In the genomic region with DNA sequence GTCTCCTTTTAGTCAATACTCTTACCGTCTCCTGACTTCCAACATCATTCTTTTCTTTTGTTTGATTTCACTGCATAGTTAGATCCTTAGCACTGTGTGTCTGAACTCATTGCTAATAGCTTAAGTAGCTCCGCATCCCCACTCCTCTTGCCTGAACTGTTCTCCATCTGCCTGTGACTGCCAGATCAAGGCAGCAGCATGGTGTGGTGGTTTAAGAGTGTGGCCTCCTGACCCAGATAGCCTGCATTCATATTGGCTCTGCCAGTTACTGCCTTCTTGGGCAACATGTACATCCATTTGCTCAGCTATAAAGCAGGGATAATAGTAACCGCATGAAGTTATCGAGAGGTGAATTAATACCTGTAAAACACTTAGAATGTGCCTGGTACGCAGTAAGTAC, we compare ENCODE assay signal across 20 cellular contexts. TPM values are rescaled to one million over a fixed set of nuclear protein-coding genes. Genes with fewer than 3 reads are reported as not detected.
DNase-seq lines count a peak whose midpoint lies in the region; ATAC-seq lines count a peak whose summit lies in the region.
"Had no signal": no experiment of that assay in that cellular context is flagged by ENCODE, and none has a peak within 500 bp of the region (broad histone marks: within the 10 kb centered on the region; RNA-seq: fewer than 3 reads in every experiment).

No MANE protein-coding gene starts in this region.

- in situ Hi-C loops in G401 (cut with HindIII; ENCODE audit: low sequenced_read_pairs), result no loop called here

- intact Hi-C loops in posterior vena cava (cut with DNase I), result no loop called here

- no peak for ATAC-seq in GM18858 (IDR thresholded peaks at IDR 0.05; ENCODE audit: unreplicated experiment)
- ATAC-seq: A549, HCT116 had no signal

- peak; percentile 9 for DNase-seq in activated effector memory CD4-positive, alpha-beta T cell treated with anti-CD3 and anti-CD28 coated beads, Interleukin-2, amount 50 U/mL, for 16 hours
- DNase-seq in activated effector memory CD4-positive, alpha-beta T cell treated with Interleukin-2 at 50 U/mL for 16 hours, result no peak
- DNase-seq in G401 (ENCODE audit: low spot score) (peak; percentile 69), cerebellum (ENCODE audit: low spot score) (peak; percentile 44), posterior vena cava (ENCODE audit: low spot score) (peak; percentile 18), A172 (ENCODE audit: low spot score) (no peak)
- DNase-seq: ACHN; AML-193; BE2C; CD4-positive, alpha-beta T cell; CD8-positive, alpha-beta memory T cell; DMS 273 treated with DMSO at 0.1 percent for 48 hours; DMS79; EL; GF-D8; GM23248; H9 had no signal

RNA-seq across cellular contexts. Expression of gene SUFU, which starts 50.8 kb away (rescaled TPM):
- total RNA-seq in G401 (2014; rRNA removed; shearing (Covaris generic)), result 1.7 and 2.4 TPM in 2 replicates
- total RNA-seq in cerebellum (6.0 TPM), posterior vena cava (10 to 100 TPM; 10.4 to 11.3 TPM)
- total RNA-seq in A172 (2014; rRNA removed; shearing (Covaris generic)), result 3.7 and 4.9 TPM in 2 replicates

RNA-seq across cellular contexts. Expression of gene ACTR1A, which starts 52.0 kb away (rescaled TPM):
- 116 and 185 TPM in 2 replicates for total RNA-seq in G401 (2014; rRNA removed; shearing (Covaris generic))
- total RNA-seq in cerebellum (115 TPM), posterior vena cava (100 to 1,000 TPM; 102 to 107 TPM)
- total RNA-seq in A172 (2014; rRNA removed; shearing (Covaris generic)), result 163 and 193 TPM in 2 replicates

Comparison
In these comparisons a context has a peak if more than half of its experiments do, and no peak if none do; other contexts are left out.
1. DNase-seq: peak in activated effector memory CD4-positive, alpha-beta T cell treated with anti-CD3 and anti-CD28 coated beads, Interleukin-2, amount 50 U/mL, for 16 hours (single experiment), G401 (single experiment), cerebellum (single experiment) and posterior vena cava (single experiment); none in activated effector memory CD4-positive, alpha-beta T cell treated with Interleukin-2 at 50 U/mL for 16 hours (single experiment) and A172 (single experiment).